Comparison of ENCODE assay signal across 8 cellular contexts in the genomic region with DNA sequence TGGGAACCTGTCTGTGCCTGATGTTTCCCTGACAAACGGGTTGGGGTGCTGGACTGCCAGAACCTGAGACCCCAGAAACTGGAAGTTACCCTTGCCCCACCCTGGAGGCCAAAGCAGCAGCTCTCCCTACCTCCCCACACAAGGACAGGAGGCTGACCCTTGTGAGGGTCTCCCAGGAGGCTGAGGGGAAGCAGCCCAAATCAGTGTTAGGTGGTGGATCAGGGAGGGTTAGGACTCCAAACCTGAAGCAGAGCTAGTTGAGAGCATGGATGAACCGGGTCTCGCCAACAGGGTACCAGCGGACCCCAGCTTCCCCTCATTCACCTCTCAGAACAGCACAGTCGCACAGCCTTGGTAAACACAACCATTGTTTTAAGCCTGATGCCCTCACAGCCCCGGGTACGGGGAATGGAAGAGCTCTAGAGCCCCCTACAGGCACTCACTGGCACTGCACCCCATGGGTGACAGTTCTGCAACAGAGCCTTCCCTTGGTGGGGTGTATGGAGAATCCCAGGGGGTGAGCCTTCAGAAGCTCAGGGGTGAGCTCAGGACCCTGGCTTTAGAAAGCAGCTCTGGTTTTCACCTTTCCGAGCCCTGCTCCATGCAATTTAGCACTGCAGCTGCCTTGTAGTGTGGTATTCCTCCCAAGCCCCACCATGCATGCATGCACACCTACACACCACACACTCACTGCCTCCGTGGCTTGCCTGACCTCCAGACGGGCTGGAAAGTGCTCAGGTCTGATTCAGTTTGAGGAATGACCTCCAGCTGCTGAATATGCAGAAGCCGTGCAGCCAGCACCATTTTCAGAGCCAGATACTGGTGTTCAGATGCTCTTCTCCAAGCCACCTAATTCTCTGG. TPM values are rescaled to one million over a fixed set of nuclear protein-coding genes. Genes with fewer than 3 reads are reported as not detected.
DNase-seq lines count a peak whose midpoint lies in the region; TF ChIP-seq lines count a peak whose summit lies in the region.

No MANE protein-coding gene starts in this region.

- H3K9ac ChIP-seq in Karpas-422 (ENCODE audit: low read length), result no peak overlapping the region

- H3K36me3 ChIP-seq in Karpas-422 (ENCODE audit: insufficient read depth, low read length), result no peaks in the 10 kb centered on the region
- no peaks in the 10 kb centered on the region for H3K36me3 ChIP-seq in ovary
- no peaks in the 10 kb centered on the region for H3K36me3 ChIP-seq in tibial nerve

- CTCF ChIA-PET in RWPE1 (lab: Yijun Ruan, JAX), result interaction anchor here (0.5 to 1.5 kb wide), 26 partner anchors 9 to 763 kb away, joined by 3 to 12 read pairs (median 3); no protein-coding TSS in a partner anchor

- WGBS in ovary, 3 donors, result 15 to 35% (median 15%) methylated on average over 11 of the region's 11 CpGs
- WGBS in tibial nerve, 2 donors, result 17 to 21% methylated on average over 10 to 11 of the region's 11 CpGs

- no peak overlapping the region for H3K27ac ChIP-seq in Karpas-422 (ENCODE audit: low read length)
- H3K27ac ChIP-seq in RWPE1, result no peak overlapping the region
- H3K27ac ChIP-seq in ovary, result no peak overlapping the region
- no peak overlapping the region for H3K27ac ChIP-seq in tibial nerve

- H3K4me1 ChIP-seq in Karpas-422 (ENCODE audit: low read length), result no peaks in the 10 kb centered on the region
- H3K4me1 ChIP-seq in ovary (ENCODE audit: insufficient read depth), result no peaks in the 10 kb centered on the region
- H3K4me1 ChIP-seq in tibial nerve, result no peaks in the 10 kb centered on the region

- H4K20me1 ChIP-seq in Karpas-422 (ENCODE audit: insufficient read depth, low read depth, low read length), result no peaks in the 10 kb centered on the region

- no peaks in the 10 kb centered on the region for H3K27me3 ChIP-seq in Karpas-422 (ENCODE audit: low read length)
- no peaks in the 10 kb centered on the region for H3K27me3 ChIP-seq in ovary
- peaks cover 0 to 35% of the 10 kb centered on the region in 2 donors for H3K27me3 ChIP-seq in tibial nerve

- H3K9me3 ChIP-seq in Karpas-422 (ENCODE audit: low read length), result no peaks in the 10 kb centered on the region
- no peaks in the 10 kb centered on the region for H3K9me3 ChIP-seq in ovary
- H3K9me3 ChIP-seq in tibial nerve, result no peaks in the 10 kb centered on the region

- POLR2A ChIA-PET in RWPE1 (lab: Yijun Ruan, JAX; ENCODE audit: low non-redundant PET), result interaction anchor here (0.5 kb wide), 1 partner anchor 641 kb away, joined by 7 read pairs; no protein-coding TSS in a partner anchor

- DNase-seq in NK-92 treated with Interleukin-12 subunit alpha and Interleukin-12 subunit beta, amount 100 ng/mL, for 24 hours (lab: John Stamatoyannopoulos, UW), result peak; percentile 28
- DNase-seq in NK-92 (lab: John Stamatoyannopoulos, UW; ENCODE audit: unreplicated experiment) (no peak), Karpas-422 (peak; percentile 96), RWPE1 (ENCODE audit: low spot score) (peak; percentile 84), globus pallidus (ENCODE audit: low spot score) (peak; percentile 73), ovary (peak in 4 of 5 donors; percentile 21 to 51 (median 36)), tibial nerve (ENCODE audit: low spot score in 2 of 2) (peak in 1 of 2 donors; percentile 39)
- DNase-seq in activated effector memory CD4-positive, alpha-beta T cell treated with anti-CD3 and anti-CD28 coated beads, Interleukin-2, amount 50 U/mL, for 16 hours, result peak; percentile 84

- H3K4me3 ChIP-seq in Karpas-422 (ENCODE audit: low read length), result no peak overlapping the region
- no peak overlapping the region for H3K4me3 ChIP-seq in ovary
- H3K4me3 ChIP-seq in tibial nerve, result no peak overlapping the region

- no peaks in the 10 kb centered on the region for H3K79me2 ChIP-seq in Karpas-422 (ENCODE audit: low read length)

- no peak overlapping the region for H3K4me2 ChIP-seq in Karpas-422 (ENCODE audit: low read depth, low read length, poor library complexity, severe bottlenecking)

- peak; percentile 90 for TF ChIP-seq CTCF in RWPE1 (conservative IDR thresholded peaks at IDR 0.05; ENCODE audit: low read depth)
- TF ChIP-seq CTCF in ovary (IDR thresholded peaks at IDR 0.05), result peak in 1 of 3 donors; percentile 32
- peak; percentile 52 to 85 (median 72) for TF ChIP-seq CTCF in tibial nerve (IDR thresholded peaks at IDR 0.05)

- no peaks in the 10 kb centered on the region for H3K9me2 ChIP-seq in Karpas-422 (replicated peaks; ENCODE audit: insufficient read depth, low read length)

- TF ChIP-seq POLR2A in ovary (IDR thresholded peaks at IDR 0.05) (no peak), tibial nerve (IDR thresholded peaks at IDR 0.05) (no peak)

- H2AFZ ChIP-seq in Karpas-422 (ENCODE audit: low read length), result no peak overlapping the region

- TF ChIP-seq EP300 in ovary (IDR thresholded peaks at IDR 0.05) (no peak), tibial nerve (IDR thresholded peaks at IDR 0.05) (no peak)

- intact Hi-C loops in ovary (cut with DNase I), result no loop called here

RNA-seq across cellular contexts. Expression of a gene that starts 11.2 kb away (rescaled TPM):
- 0.25 TPM in 1 of 2 replicates, not detected in the other for total RNA-seq in Karpas-422 (2014; rRNA removed; shearing (Covaris generic); ENCODE audit: low replicate concordance)
- under 1 TPM in 2 of 7 donors, not detected in 5; 0.07 to 0.40 TPM for total RNA-seq in ovary
- polyA plus RNA-seq in ovary, result not detected
- total RNA-seq in tibial nerve, result 1 to 10 TPM in 1 of 4 donors, under 1 TPM in 1, not detected in 2; 0.87 to 1.5 TPM
